In genomic region chr4:79403356-79403755, GRCh38 we compare ENCODE assay signal across 1 cellular context.
TF ChIP-seq lines count a peak whose summit lies in the region.

No MANE protein-coding gene starts in this region.

TF ChIP-seq in WTC11, 78 proteins besides CTCF, POLR2A, EP300 and RAD21 (continued from another document):
- no peak for TF ChIP-seq ARID4B (CRISPR knock-in tag; IDR thresholded peaks at IDR 0.05; ENCODE audit: borderline replicate concordance)
- no peak for TF ChIP-seq TCF7 (CRISPR knock-in tag; IDR thresholded peaks at IDR 0.05; ENCODE audit: low read depth)
- no peak for TF ChIP-seq FOXK1 (CRISPR knock-in tag; IDR thresholded peaks at IDR 0.05)
- no peak for TF ChIP-seq NR3C1 (CRISPR knock-in tag; conservative IDR thresholded peaks at IDR 0.05; ENCODE audit: low read depth)
- TF ChIP-seq, protein P1, sequence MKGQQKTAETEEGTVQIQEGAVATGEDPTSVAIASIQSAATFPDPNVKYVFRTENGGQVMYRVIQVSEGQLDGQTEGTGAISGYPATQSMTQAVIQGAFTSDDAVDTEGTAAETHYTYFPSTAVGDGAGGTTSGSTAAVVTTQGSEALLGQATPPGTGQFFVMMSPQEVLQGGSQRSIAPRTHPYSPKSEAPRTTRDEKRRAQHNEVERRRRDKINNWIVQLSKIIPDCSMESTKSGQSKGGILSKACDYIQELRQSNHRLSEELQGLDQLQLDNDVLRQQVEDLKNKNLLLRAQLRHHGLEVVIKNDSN (CRISPR knock-in tag; IDR thresholded peaks at IDR 0.05), result no peak
- TF ChIP-seq ZNF512 (CRISPR knock-in tag; IDR thresholded peaks at IDR 0.05; ENCODE audit: borderline replicate concordance), result no peak
- TF ChIP-seq EMX1 (CRISPR knock-in tag; IDR thresholded peaks at IDR 0.05), result no peak
- TF ChIP-seq, protein P2, sequence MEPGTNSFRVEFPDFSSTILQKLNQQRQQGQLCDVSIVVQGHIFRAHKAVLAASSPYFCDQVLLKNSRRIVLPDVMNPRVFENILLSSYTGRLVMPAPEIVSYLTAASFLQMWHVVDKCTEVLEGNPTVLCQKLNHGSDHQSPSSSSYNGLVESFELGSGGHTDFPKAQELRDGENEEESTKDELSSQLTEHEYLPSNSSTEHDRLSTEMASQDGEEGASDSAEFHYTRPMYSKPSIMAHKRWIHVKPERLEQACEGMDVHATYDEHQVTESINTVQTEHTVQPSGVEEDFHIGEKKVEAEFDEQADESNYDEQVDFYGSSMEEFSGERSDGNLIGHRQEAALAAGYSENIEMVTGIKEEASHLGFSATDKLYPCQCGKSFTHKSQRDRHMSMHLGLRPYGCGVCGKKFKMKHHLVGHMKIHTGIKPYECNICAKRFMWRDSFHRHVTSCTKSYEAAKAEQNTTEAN (CRISPR knock-in tag; IDR thresholded peaks at IDR 0.05), result no peak
- no peak for TF ChIP-seq MXD4 (CRISPR knock-in tag; IDR thresholded peaks at IDR 0.05; ENCODE audit: borderline replicate concordance)
- TF ChIP-seq SOX15 (CRISPR knock-in tag; IDR thresholded peaks at IDR 0.05), result no peak
- TF ChIP-seq CREB1 (CRISPR knock-in tag; IDR thresholded peaks at IDR 0.05), result no peak
- no peak for TF ChIP-seq ZNF423 (CRISPR knock-in tag; IDR thresholded peaks at IDR 0.05)
- TF ChIP-seq, protein P3, sequence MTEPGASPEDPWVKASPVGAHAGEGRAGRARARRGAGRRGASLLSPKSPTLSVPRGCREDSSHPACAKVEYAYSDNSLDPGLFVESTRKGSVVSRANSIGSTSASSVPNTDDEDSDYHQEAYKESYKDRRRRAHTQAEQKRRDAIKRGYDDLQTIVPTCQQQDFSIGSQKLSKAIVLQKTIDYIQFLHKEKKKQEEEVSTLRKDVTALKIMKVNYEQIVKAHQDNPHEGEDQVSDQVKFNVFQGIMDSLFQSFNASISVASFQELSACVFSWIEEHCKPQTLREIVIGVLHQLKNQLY (CRISPR knock-in tag; IDR thresholded peaks at IDR 0.05), result no peak
